1 cellular context compared by ENCODE assay signal in the genomic region with DNA sequence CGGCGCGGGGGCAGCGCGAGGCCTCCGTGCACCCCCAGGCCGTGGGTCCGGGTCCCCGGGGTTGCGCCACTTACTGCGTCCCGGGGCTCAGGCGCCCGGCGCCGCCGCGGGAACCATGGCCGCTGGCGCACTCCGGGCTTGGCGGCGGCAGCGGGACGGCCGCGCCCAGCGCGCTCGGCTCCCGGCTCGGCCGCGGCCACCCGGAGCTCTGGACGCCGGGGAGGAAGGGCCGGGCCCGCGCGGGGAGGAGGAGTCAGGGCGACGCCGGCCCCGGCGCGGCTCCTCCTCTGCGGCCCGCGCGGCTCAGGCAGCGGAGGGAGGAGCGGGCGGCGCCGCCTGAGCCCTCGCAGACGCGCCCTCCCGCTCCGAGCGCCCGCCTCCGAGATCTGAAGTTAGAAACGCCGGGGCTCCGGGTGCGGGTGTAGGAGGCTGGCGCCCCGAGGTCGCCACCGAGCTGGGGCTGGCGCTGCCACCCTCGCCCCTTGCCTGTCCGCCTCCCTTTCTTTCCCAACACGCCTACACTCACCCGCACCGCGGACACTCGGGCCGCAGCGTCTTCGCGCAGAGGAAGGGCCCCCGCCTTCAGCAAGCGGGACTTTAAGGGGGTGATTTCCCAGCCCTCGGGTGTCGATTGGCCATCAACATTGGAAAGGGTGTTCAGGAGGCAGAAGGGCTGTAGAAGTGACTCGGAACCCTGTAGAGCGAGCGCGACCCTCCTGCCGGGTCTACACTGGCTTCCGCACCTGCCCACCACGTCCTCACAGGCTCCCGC.
TF ChIP-seq lines count a peak whose summit lies in the region.

A gene with protein sequence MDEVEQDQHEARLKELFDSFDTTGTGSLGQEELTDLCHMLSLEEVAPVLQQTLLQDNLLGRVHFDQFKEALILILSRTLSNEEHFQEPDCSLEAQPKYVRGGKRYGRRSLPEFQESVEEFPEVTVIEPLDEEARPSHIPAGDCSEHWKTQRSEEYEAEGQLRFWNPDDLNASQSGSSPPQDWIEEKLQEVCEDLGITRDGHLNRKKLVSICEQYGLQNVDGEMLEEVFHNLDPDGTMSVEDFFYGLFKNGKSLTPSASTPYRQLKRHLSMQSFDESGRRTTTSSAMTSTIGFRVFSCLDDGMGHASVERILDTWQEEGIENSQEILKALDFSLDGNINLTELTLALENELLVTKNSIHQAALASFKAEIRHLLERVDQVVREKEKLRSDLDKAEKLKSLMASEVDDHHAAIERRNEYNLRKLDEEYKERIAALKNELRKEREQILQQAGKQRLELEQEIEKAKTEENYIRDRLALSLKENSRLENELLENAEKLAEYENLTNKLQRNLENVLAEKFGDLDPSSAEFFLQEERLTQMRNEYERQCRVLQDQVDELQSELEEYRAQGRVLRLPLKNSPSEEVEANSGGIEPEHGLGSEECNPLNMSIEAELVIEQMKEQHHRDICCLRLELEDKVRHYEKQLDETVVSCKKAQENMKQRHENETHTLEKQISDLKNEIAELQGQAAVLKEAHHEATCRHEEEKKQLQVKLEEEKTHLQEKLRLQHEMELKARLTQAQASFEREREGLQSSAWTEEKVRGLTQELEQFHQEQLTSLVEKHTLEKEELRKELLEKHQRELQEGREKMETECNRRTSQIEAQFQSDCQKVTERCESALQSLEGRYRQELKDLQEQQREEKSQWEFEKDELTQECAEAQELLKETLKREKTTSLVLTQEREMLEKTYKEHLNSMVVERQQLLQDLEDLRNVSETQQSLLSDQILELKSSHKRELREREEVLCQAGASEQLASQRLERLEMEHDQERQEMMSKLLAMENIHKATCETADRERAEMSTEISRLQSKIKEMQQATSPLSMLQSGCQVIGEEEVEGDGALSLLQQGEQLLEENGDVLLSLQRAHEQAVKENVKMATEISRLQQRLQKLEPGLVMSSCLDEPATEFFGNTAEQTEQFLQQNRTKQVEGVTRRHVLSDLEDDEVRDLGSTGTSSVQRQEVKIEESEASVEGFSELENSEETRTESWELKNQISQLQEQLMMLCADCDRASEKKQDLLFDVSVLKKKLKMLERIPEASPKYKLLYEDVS (N-terminal part only) (minus strand): TSS at position 231 of the 772 bp plus-strand sequence. CDS start 9,106 bp downstream, outside the sequence.

TF ChIP-seq in HepG2, 621 proteins besides CTCF, POLR2A, EP300 and RAD21 (continued from another document):
- TF ChIP-seq, protein P1, sequence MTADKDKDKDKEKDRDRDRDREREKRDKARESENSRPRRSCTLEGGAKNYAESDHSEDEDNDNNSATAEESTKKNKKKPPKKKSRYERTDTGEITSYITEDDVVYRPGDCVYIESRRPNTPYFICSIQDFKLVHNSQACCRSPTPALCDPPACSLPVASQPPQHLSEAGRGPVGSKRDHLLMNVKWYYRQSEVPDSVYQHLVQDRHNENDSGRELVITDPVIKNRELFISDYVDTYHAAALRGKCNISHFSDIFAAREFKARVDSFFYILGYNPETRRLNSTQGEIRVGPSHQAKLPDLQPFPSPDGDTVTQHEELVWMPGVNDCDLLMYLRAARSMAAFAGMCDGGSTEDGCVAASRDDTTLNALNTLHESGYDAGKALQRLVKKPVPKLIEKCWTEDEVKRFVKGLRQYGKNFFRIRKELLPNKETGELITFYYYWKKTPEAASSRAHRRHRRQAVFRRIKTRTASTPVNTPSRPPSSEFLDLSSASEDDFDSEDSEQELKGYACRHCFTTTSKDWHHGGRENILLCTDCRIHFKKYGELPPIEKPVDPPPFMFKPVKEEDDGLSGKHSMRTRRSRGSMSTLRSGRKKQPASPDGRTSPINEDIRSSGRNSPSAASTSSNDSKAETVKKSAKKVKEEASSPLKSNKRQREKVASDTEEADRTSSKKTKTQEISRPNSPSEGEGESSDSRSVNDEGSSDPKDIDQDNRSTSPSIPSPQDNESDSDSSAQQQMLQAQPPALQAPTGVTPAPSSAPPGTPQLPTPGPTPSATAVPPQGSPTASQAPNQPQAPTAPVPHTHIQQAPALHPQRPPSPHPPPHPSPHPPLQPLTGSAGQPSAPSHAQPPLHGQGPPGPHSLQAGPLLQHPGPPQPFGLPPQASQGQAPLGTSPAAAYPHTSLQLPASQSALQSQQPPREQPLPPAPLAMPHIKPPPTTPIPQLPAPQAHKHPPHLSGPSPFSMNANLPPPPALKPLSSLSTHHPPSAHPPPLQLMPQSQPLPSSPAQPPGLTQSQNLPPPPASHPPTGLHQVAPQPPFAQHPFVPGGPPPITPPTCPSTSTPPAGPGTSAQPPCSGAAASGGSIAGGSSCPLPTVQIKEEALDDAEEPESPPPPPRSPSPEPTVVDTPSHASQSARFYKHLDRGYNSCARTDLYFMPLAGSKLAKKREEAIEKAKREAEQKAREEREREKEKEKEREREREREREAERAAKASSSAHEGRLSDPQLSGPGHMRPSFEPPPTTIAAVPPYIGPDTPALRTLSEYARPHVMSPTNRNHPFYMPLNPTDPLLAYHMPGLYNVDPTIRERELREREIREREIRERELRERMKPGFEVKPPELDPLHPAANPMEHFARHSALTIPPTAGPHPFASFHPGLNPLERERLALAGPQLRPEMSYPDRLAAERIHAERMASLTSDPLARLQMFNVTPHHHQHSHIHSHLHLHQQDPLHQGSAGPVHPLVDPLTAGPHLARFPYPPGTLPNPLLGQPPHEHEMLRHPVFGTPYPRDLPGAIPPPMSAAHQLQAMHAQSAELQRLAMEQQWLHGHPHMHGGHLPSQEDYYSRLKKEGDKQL (CRISPR knock-in tag; IDR thresholded peaks at IDR 0.05; ENCODE audit: low read depth) = no peak
- TF ChIP-seq, protein P2, sequence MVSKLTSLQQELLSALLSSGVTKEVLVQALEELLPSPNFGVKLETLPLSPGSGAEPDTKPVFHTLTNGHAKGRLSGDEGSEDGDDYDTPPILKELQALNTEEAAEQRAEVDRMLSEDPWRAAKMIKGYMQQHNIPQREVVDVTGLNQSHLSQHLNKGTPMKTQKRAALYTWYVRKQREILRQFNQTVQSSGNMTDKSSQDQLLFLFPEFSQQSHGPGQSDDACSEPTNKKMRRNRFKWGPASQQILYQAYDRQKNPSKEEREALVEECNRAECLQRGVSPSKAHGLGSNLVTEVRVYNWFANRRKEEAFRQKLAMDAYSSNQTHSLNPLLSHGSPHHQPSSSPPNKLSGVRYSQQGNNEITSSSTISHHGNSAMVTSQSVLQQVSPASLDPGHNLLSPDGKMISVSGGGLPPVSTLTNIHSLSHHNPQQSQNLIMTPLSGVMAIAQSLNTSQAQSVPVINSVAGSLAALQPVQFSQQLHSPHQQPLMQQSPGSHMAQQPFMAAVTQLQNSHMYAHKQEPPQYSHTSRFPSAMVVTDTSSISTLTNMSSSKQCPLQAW (CRISPR knock-in tag; IDR thresholded peaks at IDR 0.05) = no peak
- TF ChIP-seq ZSCAN20 (CRISPR knock-in tag; IDR thresholded peaks at IDR 0.05; ENCODE audit: borderline replicate concordance) (0 out of 2 replicates have a peak, but pooled peaks have one; percentile 62), ZNF703 (CRISPR knock-in tag; IDR thresholded peaks at IDR 0.05; ENCODE audit: borderline replicate concordance) (no peak), DR1 (CRISPR knock-in tag; IDR thresholded peaks at IDR 0.05) (no peak), ARNT2 (CRISPR knock-in tag; IDR thresholded peaks at IDR 0.05; ENCODE audit: low read depth) (0 out of 2 replicates have a peak, but pooled peaks have one; percentile 35), ZNF709 (CRISPR knock-in tag; IDR thresholded peaks at IDR 0.05) (no peak), ZNF441 (CRISPR knock-in tag; IDR thresholded peaks at IDR 0.05; ENCODE audit: borderline replicate concordance) (0 out of 2 replicates have a peak, but pooled peaks have one; percentile 3), KDM1A (CRISPR knock-in tag; IDR thresholded peaks at IDR 0.05) (no peak), GABPB1 (CRISPR knock-in tag; IDR thresholded peaks at IDR 0.05) (0 out of 2 replicates have a peak, but pooled peaks have one; percentile 27), ZNF792 (CRISPR knock-in tag; IDR thresholded peaks at IDR 0.05) (no peak), ARNTL (CRISPR knock-in tag; IDR thresholded peaks at IDR 0.05) (no peak)
- TF ChIP-seq, protein P3, sequence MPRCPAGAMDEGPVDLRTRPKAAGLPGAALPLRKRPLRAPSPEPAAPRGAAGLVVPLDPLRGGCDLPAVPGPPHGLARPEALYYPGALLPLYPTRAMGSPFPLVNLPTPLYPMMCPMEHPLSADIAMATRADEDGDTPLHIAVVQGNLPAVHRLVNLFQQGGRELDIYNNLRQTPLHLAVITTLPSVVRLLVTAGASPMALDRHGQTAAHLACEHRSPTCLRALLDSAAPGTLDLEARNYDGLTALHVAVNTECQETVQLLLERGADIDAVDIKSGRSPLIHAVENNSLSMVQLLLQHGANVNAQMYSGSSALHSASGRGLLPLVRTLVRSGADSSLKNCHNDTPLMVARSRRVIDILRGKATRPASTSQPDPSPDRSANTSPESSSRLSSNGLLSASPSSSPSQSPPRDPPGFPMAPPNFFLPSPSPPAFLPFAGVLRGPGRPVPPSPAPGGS (CRISPR knock-in tag; IDR thresholded peaks at IDR 0.05) = peak; percentile 52; the same call in 1 of the 2 replicates
- TF ChIP-seq, protein P4, sequence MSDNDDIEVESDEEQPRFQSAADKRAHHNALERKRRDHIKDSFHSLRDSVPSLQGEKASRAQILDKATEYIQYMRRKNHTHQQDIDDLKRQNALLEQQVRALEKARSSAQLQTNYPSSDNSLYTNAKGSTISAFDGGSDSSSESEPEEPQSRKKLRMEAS (IDR thresholded peaks at IDR 0.05) = peak; percentile 15; the same call in 1 of the 2 replicates
TF ChIP-seq in HepG2: peak in this region for 35.
